1 cellular context compared by ENCODE assay signal in genomic region chr12:42129595-42130204, GRCh38.
TF ChIP-seq lines count a peak whose summit lies in the region.

No MANE protein-coding gene starts in this region.

TF ChIP-seq in SK-N-SH, 30 proteins besides CTCF, POLR2A, EP300 and RAD21 (continued from another document):
- TF ChIP-seq REST (IDR thresholded peaks at IDR 0.05; ENCODE audit: low read depth, low read length) (no peak), SIN3A (IDR thresholded peaks at IDR 0.05; ENCODE audit: borderline replicate concordance, low read depth, low read length) (no peak), FOXM1 (IDR thresholded peaks at IDR 0.05; ENCODE audit: low read depth) (no peak), MAX (IDR thresholded peaks at IDR 0.05; ENCODE audit: low read depth) (no peak)
- TF ChIP-seq, protein P1, sequence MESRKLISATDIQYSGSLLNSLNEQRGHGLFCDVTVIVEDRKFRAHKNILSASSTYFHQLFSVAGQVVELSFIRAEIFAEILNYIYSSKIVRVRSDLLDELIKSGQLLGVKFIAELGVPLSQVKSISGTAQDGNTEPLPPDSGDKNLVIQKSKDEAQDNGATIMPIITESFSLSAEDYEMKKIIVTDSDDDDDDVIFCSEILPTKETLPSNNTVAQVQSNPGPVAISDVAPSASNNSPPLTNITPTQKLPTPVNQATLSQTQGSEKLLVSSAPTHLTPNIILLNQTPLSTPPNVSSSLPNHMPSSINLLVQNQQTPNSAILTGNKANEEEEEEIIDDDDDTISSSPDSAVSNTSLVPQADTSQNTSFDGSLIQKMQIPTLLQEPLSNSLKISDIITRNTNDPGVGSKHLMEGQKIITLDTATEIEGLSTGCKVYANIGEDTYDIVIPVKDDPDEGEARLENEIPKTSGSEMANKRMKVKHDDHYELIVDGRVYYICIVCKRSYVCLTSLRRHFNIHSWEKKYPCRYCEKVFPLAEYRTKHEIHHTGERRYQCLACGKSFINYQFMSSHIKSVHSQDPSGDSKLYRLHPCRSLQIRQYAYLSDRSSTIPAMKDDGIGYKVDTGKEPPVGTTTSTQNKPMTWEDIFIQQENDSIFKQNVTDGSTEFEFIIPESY (IDR thresholded peaks at IDR 0.05; ENCODE audit: borderline replicate concordance, low read depth), result no peak
